Comparison of ENCODE assay signal across 20 cellular contexts in the genomic region with DNA sequence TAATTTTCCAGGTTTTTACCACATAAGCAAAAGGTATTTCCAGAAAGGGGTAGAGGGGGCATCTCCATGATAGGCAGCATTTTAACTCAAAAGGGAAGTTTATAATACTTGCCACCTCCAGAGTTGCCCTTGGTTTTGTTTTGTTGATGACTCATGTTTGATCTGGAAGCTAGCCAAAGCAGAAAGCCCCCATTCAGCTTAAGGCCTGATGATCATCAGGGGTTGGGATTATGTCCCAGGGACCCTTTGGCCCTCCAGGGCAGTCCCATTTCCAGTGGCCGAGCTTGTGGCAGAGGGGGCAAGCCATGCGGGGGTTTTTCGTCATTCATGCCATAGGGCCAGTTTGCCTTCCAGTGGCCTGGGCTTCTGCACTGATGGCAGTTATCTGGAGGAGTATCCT. TPM values are rescaled to one million over a fixed set of nuclear protein-coding genes. Genes with fewer than 3 reads are reported as not detected.
A peak's percentile ranks its signal among the peaks of the same experiment; 100 is the strongest.
DNase-seq lines count a peak whose midpoint lies in the region; ATAC-seq, FAIRE-seq and TF ChIP-seq lines count a peak whose summit lies in the region.
"Had no signal": no experiment of that assay in that cellular context is flagged by ENCODE, and none has a peak within 500 bp of the region (broad histone marks: within the 10 kb centered on the region; RNA-seq: fewer than 3 reads in every experiment).

No MANE protein-coding gene starts in this region.

- H3K4me3 ChIP-seq in A549 (no peak overlapping the region), NB4 (ENCODE audit: low read depth, low read length) (no peak overlapping the region), brain microvascular endothelial cell (ENCODE audit: low read depth, low read length) (no peak overlapping the region), ovary (no peak overlapping the region)
- H3K4me3 ChIP-seq: suprapubic skin had no signal

- H3K4me1 ChIP-seq in A549 = peaks cover 9% of the 10 kb centered on the region
- H3K4me1 ChIP-seq in ovary (ENCODE audit: insufficient read depth) = no peaks in the 10 kb centered on the region

- no peak overlapping the region for H3K4me3 Mint-ChIP-seq in activated CD4-positive, alpha-beta T cell treated with anti-CD3 and anti-CD28 coated beads, Interleukin-2, amount 10 ng/mL, durations not matched to agents 24 days and 14 days

- TF ChIP-seq POLR2A in A549 (IDR thresholded peaks at IDR 0.05; ENCODE audit: low read length) = no peak
- no peak for TF ChIP-seq POLR2A in NB4 (IDR thresholded peaks at IDR 0.05; ENCODE audit: extremely low read depth, insufficient read length)
- TF ChIP-seq POLR2A in ovary (IDR thresholded peaks at IDR 0.05) = no peak

- 59% methylated on average over 3 of the region's 3 CpGs for WGBS in A549 (ENCODE audit: missing lambda C conversion rate)
- WGBS in ovary, 3 donors = 81 to 87% (median 82%) methylated on average over 3 of the region's 3 CpGs

- H3K36me3 ChIP-seq in brain microvascular endothelial cell (replicated peaks) (no peaks in the 10 kb centered on the region), ovary (no peaks in the 10 kb centered on the region)
- H3K36me3 ChIP-seq: suprapubic skin had no signal

- no peaks in the 10 kb centered on the region for H3K27me3 Mint-ChIP-seq in activated CD4-positive, alpha-beta T cell treated with anti-CD3 and anti-CD28 coated beads, Interleukin-2, amount 10 ng/mL, durations not matched to agents 24 days and 14 days

- peak in 1 of 2 experiments; percentile 10 for DNase-seq in A549 (ENCODE audit: low read depth in 1 of 2, low spot score in 1 of 2)
- peak; percentile 18 for DNase-seq in EL
- DNase-seq in NB4 (ENCODE audit: low read depth) = peak; percentile 76
- DNase-seq in brain microvascular endothelial cell = peak; percentile 14
- DNase-seq in activated CD4-positive, alpha-beta T cell treated with anti-CD3 and anti-CD28 coated beads, Interleukin-2, amount 10 ng/mL, durations not matched to agents 24 days and 14 days = no peak
- DNase-seq in T-helper 9 cell = no peak
- DNase-seq in ovary = no peak
- DNase-seq: activated CD4-positive, alpha-beta T cell treated with anti-CD3 and anti-CD28 coated beads for 4 hours; activated CD8-positive, alpha-beta memory T cell treated with anti-CD3 and anti-CD28 coated beads, Interleukin-2, amount 50 U/mL, for 4 hours; activated gamma-delta T cell; amniotic stem cell; GF-D8; left ventricle myocardium superior; NCI-H1092; posterior cingulate gyrus; small intestine; stimulated activated CD4-positive, alpha-beta T cell treated with anti-CD3 and anti-CD28 coated beads, Interleukin-4, amount 100 ng/mL, for 24 hours had no signal

- H3K4me1 Mint-ChIP-seq in activated CD4-positive, alpha-beta T cell treated with anti-CD3 and anti-CD28 coated beads, Interleukin-2, amount 10 ng/mL, durations not matched to agents 24 days and 14 days = peaks cover 22% of the 10 kb centered on the region

- no peak overlapping the region for H3K27ac Mint-ChIP-seq in activated CD4-positive, alpha-beta T cell treated with anti-CD3 and anti-CD28 coated beads, Interleukin-2, amount 10 ng/mL, durations not matched to agents 24 days and 14 days

- TF ChIP-seq CTCF in A549 (IDR thresholded peaks at IDR 0.05) = no peak
- TF ChIP-seq CTCF in NB4 (IDR thresholded peaks at IDR 0.05; ENCODE audit: low read depth, low read length) = no peak
- no peak for TF ChIP-seq CTCF in brain microvascular endothelial cell (IDR thresholded peaks at IDR 0.05; ENCODE audit: low read depth, low read length, missing control alignments)
- TF ChIP-seq CTCF in ovary (IDR thresholded peaks at IDR 0.05) = no peak

- TF ChIP-seq RAD21 in A549 (conservative IDR thresholded peaks at IDR 0.05 in 1 of 2, IDR thresholded peaks at IDR 0.05 in 1 of 2) = no peak

- no peak for TF ChIP-seq EP300 in A549 (IDR thresholded peaks at IDR 0.05)
- TF ChIP-seq EP300 in ovary (IDR thresholded peaks at IDR 0.05) = no peak

- H3K9me3 Mint-ChIP-seq in activated CD4-positive, alpha-beta T cell treated with anti-CD3 and anti-CD28 coated beads, Interleukin-2, amount 10 ng/mL, durations not matched to agents 24 days and 14 days = no peaks in the 10 kb centered on the region

- FAIRE-seq in A549 (lab: Jason Lieb, UNC) = no peak
- FAIRE-seq: GM12892, small intestine had no signal

- peak overlapping the region; percentile 32 for H3K4me2 ChIP-seq in A549

- ATAC-seq in A549 = no peak
- ATAC-seq in GM19463 (IDR thresholded peaks at IDR 0.05; ENCODE audit: unreplicated experiment) = no peak
- ATAC-seq: left ventricle myocardium superior had no signal

- H3K27ac ChIP-seq in A549 = no peak overlapping the region
- no peak overlapping the region for H3K27ac ChIP-seq in brain microvascular endothelial cell
- no peak overlapping the region for H3K27ac ChIP-seq in ovary
- H3K27ac ChIP-seq: suprapubic skin had no signal

- peaks cover 2% of the 10 kb centered on the region for H3K36me3 Mint-ChIP-seq in activated CD4-positive, alpha-beta T cell treated with anti-CD3 and anti-CD28 coated beads, Interleukin-2, amount 10 ng/mL, durations not matched to agents 24 days and 14 days (ENCODE audit: low read depth)

- H3K9me3 ChIP-seq in A549 (no peaks in the 10 kb centered on the region), ovary (no peaks in the 10 kb centered on the region)
- H3K9me3 ChIP-seq: suprapubic skin had no signal

- H3K27me3 ChIP-seq in brain microvascular endothelial cell (replicated peaks) (no peaks in the 10 kb centered on the region), ovary (no peaks in the 10 kb centered on the region)
- H3K27me3 ChIP-seq: suprapubic skin had no signal

- in situ Hi-C loops in brain microvascular endothelial cell (cut with HindIII; ENCODE audit: low pct_ligation_motif_present, low sequenced_read_pairs) = no loop called here

- CTCF ChIA-PET in A549 (lab: Yijun Ruan, JAX) = interaction anchor here (0.9 kb wide), 1 partner anchor 8 kb away, joined by 3 read pairs; no protein-coding TSS in a partner anchor

- POLR2A ChIA-PET in A549 (lab: Yijun Ruan, JAX) = no interaction called here

- intact Hi-C loops in activated CD4-positive, alpha-beta T cell treated with anti-CD3 and anti-CD28 coated beads, Interleukin-2, amount 10 ng/mL, durations not matched to agents 24 days and 14 days (cut with micrococcal nuclease) = loop anchor here (10.0 kb wide), 1 partner anchor 626 kb away; no protein-coding TSS in a partner anchor
- intact Hi-C loops in ovary (cut with DNase I) = loop anchor here in 1 of 4 donors (10.0 kb wide), 1 partner anchor 94 kb away; no protein-coding TSS in a partner anchor

TF ChIP-seq in A549, 52 proteins besides CTCF, POLR2A, EP300 and RAD21:
- TF ChIP-seq FOSL2 (IDR thresholded peaks at IDR 0.05) (no peak), FOSL2 (CRISPR knock-in tag; IDR thresholded peaks at IDR 0.05) (peak; percentile 63)
- TF ChIP-seq, protein P1, sequence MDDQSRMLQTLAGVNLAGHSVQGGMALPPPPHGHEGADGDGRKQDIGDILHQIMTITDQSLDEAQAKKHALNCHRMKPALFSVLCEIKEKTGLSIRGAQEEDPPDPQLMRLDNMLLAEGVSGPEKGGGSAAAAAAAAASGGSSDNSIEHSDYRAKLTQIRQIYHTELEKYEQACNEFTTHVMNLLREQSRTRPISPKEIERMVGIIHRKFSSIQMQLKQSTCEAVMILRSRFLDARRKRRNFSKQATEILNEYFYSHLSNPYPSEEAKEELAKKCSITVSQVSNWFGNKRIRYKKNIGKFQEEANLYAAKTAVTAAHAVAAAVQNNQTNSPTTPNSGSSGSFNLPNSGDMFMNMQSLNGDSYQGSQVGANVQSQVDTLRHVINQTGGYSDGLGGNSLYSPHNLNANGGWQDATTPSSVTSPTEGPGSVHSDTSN (IDR thresholded peaks at IDR 0.05) = no peak
TF ChIP-seq in A549: peak in this region for 1.

RNA-seq across cellular contexts. Expression of a gene that starts 4.3 kb away (rescaled TPM):
- polyA plus RNA-seq in A549 (2011; rRNA removed) (39.0 and 53.8 TPM in 2 replicates), A549 (2017; fragmentation: RNase III; extraction: RNeasy Plus Mini Kit Qiagen cat#74134 plus additional on column Dnase treatment) (35.2 to 36.0 TPM (median 35.3 TPM) in 3 replicates), ovary (10 to 100 TPM; 24.4 to 39.7 TPM)
- polyA plus RNA-seq in A549 (2012; cell fraction: cytosol; rRNA removed) = 21.6 and 28.3 TPM in 2 replicates
- polyA plus RNA-seq in A549 (2012; cell fraction: nucleus; rRNA removed) = 22.8 and 27.9 TPM in 2 replicates
- polyA minus RNA-seq in A549 (2011; rRNA and poly(A)+ RNA removed) = 26.8 and 30.0 TPM in 2 replicates
- total RNA-seq in activated CD4-positive, alpha-beta T cell treated with anti-CD3 and anti-CD28 coated beads, Interleukin-2, amount 10 ng/mL, durations not matched to agents 24 days and 14 days = 42.6 and 43.4 TPM in 2 replicates
- total RNA-seq in ovary = 10 to 100 TPM; 22.0 to 27.9 (median 24.7) TPM

Comparison
In these comparisons a context has a peak if more than half of its experiments do, and no peak if none do; other contexts are left out.
1. DNase-seq: peak in EL (single experiment), NB4 (single experiment) and brain microvascular endothelial cell (single experiment); none in activated CD4-positive, alpha-beta T cell treated with anti-CD3 and anti-CD28 coated beads, Interleukin-2, amount 10 ng/mL, durations not matched to agents 24 days and 14 days (single experiment), T-helper 9 cell (single experiment) and ovary (0 of 5).